ENCODE assay signal across 17 cellular contexts in genomic region chr4:132955146-132955545, GRCh38.
"Had no signal": no experiment of that assay in that cellular context is flagged by ENCODE, and none has a peak within 500 bp of the region (broad histone marks: within the 10 kb centered on the region; RNA-seq: fewer than 3 reads in every experiment).

No MANE protein-coding gene starts in this region.

- ATAC-seq: effector memory CD8-positive, alpha-beta T cell; gastroesophageal sphincter; heart left ventricle; lower lobe of right lung; naive thymus-derived CD8-positive, alpha-beta T cell; SK-N-SH treated with all-trans-retinoic acid at 6 μM for 48 hours; stimulated activated naive B cell treated with anti-CD40 and anti-IgM and Interleukin-4, amounts not matched to agents 10 μg/mL and 1 μg/mL and 100 μg/mL, for 72 hours; WTC11 had no signal

- DNase-seq: activated CD4-positive, alpha-beta memory T cell treated with anti-CD3 and anti-CD28 coated beads for 36 hours; activated CD4-positive, alpha-beta T cell treated with anti-CD3 and anti-CD28 coated beads for 4 hours; activated effector memory CD4-positive, alpha-beta T cell treated with anti-CD3 and anti-CD28 coated beads, Interleukin-2, amount 50 U/mL, for 16 hours; activated naive CD4-positive, alpha-beta T cell treated with anti-CD3 and anti-CD28 coated beads, Interleukin-2, amount 10 ng/mL, durations not matched to agents 7 days and 5 days; effector memory CD8-positive, alpha-beta T cell; heart left ventricle; islet precursor cell; lower lobe of right lung; naive thymus-derived CD8-positive, alpha-beta T cell; stimulated activated CD4-positive, alpha-beta T cell treated with anti-CD3 and anti-CD28 coated beads, Interleukin-2, amount 100 ng/mL, for 48 hours; stimulated activated CD8-positive, alpha-beta memory T cell treated with anti-CD3 and anti-CD28 coated beads, Interleukin-4, amount 100 ng/mL, for 48 hours; stimulated activated naive B cell treated with anti-CD40 and anti-IgM and Interleukin-4, amounts not matched to agents 10 μg/mL and 1 μg/mL and 100 μg/mL, for 72 hours; upper lobe of left lung had no signal

- H3K27ac ChIP-seq: esophagus muscularis mucosa, gastroesophageal sphincter, heart left ventricle, lower lobe of right lung, upper lobe of left lung had no signal
